ENCODE assay signal across 8 cellular contexts in genomic region chr2:56749152-56749752, GRCh38.
DNase-seq lines count a peak whose midpoint lies in the region; ATAC-seq, FAIRE-seq and TF ChIP-seq lines count a peak whose summit lies in the region.

No MANE protein-coding gene starts in this region.

- no peak overlapping the region for H3K27ac ChIP-seq in right atrium auricular region

- FAIRE-seq in urothelium cell line (lab: Jason Lieb, UNC), result no peak

- peak; percentile 3 for DNase-seq in NOMO-1 treated with DMSO at 0.1 percent for 48 hours (lab: John Stamatoyannopoulos, UW; ENCODE audit: unreplicated experiment)
- DNase-seq in NOMO-1 treated with dmso at 0.1 percent for 144 hours (lab: John Stamatoyannopoulos, UW; ENCODE audit: unreplicated experiment), result no peak
- DNase-seq in HT1080 (ENCODE audit: low read depth), result peak; percentile 32
- peak; percentile 17 to 31 for DNase-seq in SHP77 (lab: John Stamatoyannopoulos, UW)
- no peak for DNase-seq in right atrium auricular region (ENCODE audit: low spot score)
- peak; percentile 35 for DNase-seq in urothelium cell line (ENCODE audit: low spot score)
- no peak for DNase-seq in activated CD4-positive, alpha-beta T cell treated with anti-CD3 and anti-CD28 coated beads for 48 hours

- no peaks in the 10 kb centered on the region for H3K4me1 ChIP-seq in right atrium auricular region

- no peaks in the 10 kb centered on the region for H3K9me3 ChIP-seq in right atrium auricular region

- H3K4me3 ChIP-seq in right atrium auricular region, result no peak overlapping the region

- ATAC-seq in HG02571 (IDR thresholded peaks at IDR 0.05; ENCODE audit: unreplicated experiment), result no peak

- no peaks in the 10 kb centered on the region for H3K27me3 ChIP-seq in right atrium auricular region

- H3K36me3 ChIP-seq in right atrium auricular region, result no peaks in the 10 kb centered on the region

- peak; percentile 27 to 65 for TF ChIP-seq CTCF in right atrium auricular region (IDR thresholded peaks at IDR 0.05)

Comparison
In these comparisons a context has a peak if more than half of its experiments do, and no peak if none do; other contexts are left out.
1. DNase-seq: peak in NOMO-1 treated with DMSO at 0.1 percent for 48 hours (single experiment), HT1080 (single experiment), SHP77 (2 of 2) and urothelium cell line (single experiment); none in NOMO-1 treated with dmso at 0.1 percent for 144 hours (single experiment), right atrium auricular region (single experiment) and activated CD4-positive, alpha-beta T cell treated with anti-CD3 and anti-CD28 coated beads for 48 hours (single experiment).